In the genomic region with DNA sequence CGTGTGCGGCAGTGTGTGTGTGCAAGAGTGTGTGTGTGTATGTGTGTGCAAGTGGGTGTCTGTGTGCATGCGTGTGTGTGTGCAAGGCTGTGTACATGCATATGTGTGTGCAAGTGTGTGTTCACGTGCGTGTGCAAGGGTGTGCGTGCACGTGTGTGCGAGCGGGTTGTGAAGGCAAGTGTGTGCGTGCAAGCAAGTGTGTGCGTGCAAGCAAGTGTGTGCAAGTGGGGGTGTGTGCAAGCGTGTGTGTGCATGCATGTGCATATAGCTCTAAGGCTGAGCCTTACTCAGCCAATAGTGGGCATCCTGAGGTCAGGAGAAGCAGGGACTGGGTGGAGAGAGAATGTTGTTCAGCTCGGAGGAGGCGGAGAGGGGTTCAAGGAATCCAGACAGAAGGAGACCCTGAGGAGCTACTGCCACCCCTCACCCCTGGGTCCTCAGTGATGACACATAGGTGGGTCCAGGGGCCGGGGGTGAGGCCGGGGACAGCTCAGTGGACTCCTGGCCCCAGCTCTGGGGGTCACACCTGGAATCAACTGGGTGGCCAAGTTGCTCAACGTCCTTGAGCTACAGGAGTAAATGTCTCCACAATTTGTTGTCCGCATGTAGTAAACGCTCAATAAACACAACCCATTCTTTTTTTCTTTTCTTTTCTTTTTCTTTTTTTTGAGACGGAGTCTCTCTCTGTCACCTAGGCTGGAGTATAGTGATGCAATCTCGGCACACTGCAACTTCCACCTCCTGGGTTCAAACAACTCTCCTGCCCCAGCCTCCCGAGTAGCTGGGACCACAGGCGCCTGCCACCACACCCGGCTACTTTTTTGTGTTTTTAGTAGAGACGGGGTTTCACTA, we compare ENCODE assay signal across 12 cellular contexts. TPM values are rescaled to one million over a fixed set of nuclear protein-coding genes. Genes with fewer than 3 reads are reported as not detected.
DNase-seq lines count a peak whose midpoint lies in the region; ATAC-seq and TF ChIP-seq lines count a peak whose summit lies in the region.
"Had no signal": no experiment of that assay in that cellular context is flagged by ENCODE, and none has a peak within 500 bp of the region (broad histone marks: within the 10 kb centered on the region; RNA-seq: fewer than 3 reads in every experiment).

No MANE protein-coding gene starts in this region.

- BruUV-seq in OCI-LY7 (replicated peaks; lab: Mats Ljungman, UMichigan): TSS peak; percentile 42

- peaks cover 20% of the 10 kb centered on the region for H3K27me3 Mint-ChIP-seq in T-helper 2 cell treated with Interferon-gamma antibody and Interleukin-4, amounts not matched to agents 5 μg/mL and 100 μg/mL, for 36 hours (ENCODE audit: low read depth)

- no peaks in the 10 kb centered on the region for H3K9me3 Mint-ChIP-seq in T-helper 2 cell treated with Interferon-gamma antibody and Interleukin-4, amounts not matched to agents 5 μg/mL and 100 μg/mL, for 36 hours

- TF ChIP-seq CTCF in OCI-LY7 (conservative IDR thresholded peaks at IDR 0.05; ENCODE audit: low read length): no peak
- no peak for TF ChIP-seq CTCF in coronary artery (IDR thresholded peaks at IDR 0.05)
- TF ChIP-seq CTCF in omental fat pad (IDR thresholded peaks at IDR 0.05): no peak
- no peak for TF ChIP-seq CTCF in brain microvascular endothelial cell (IDR thresholded peaks at IDR 0.05; ENCODE audit: low read depth, low read length, missing control alignments)

- H4K20me1 ChIP-seq in OCI-LY7 (ENCODE audit: insufficient read depth, low read length): no peaks in the 10 kb centered on the region

- in situ Hi-C loops in brain microvascular endothelial cell (cut with HindIII; ENCODE audit: low pct_ligation_motif_present, low sequenced_read_pairs): no loop called here

- H3K9me2 ChIP-seq in OCI-LY7 (ENCODE audit: insufficient read depth, low read length): no peaks in the 10 kb centered on the region

- H3K27ac ChIP-seq in OCI-LY7 (ENCODE audit: low read depth, low read length, poor library complexity, severe bottlenecking) (no peak overlapping the region), coronary artery (no peak overlapping the region), brain microvascular endothelial cell (no peak overlapping the region)
- H3K27ac ChIP-seq: uterus had no signal

- H3K4me3 ChIP-seq in OCI-LY7 (ENCODE audit: low read depth, low read length, poor library complexity, severe bottlenecking) (no peak overlapping the region), coronary artery (no peak overlapping the region), brain microvascular endothelial cell (ENCODE audit: low read depth, low read length) (no peak overlapping the region)
- H3K4me3 ChIP-seq: uterus had no signal

- intact Hi-C loops in OCI-LY7 (cut with micrococcal nuclease; ENCODE audit: unreplicated experiment): no loop called here

- H3K4me1 Mint-ChIP-seq in T-helper 2 cell treated with Interferon-gamma antibody and Interleukin-4, amounts not matched to agents 5 μg/mL and 100 μg/mL, for 36 hours (ENCODE audit: low read depth): peaks cover 23% of the 10 kb centered on the region

- DNase-seq in T-helper 2 cell treated with Interferon-gamma antibody and Interleukin-4, amounts not matched to agents 5 μg/mL and 100 μg/mL, for 36 hours (ENCODE audit: low spot score): no peak
- DNase-seq in T-helper 2 cell (no peak), OCI-LY7 (ENCODE audit: low spot score) (no peak), coronary artery (ENCODE audit: low spot score) (peak; percentile 40), omental fat pad (ENCODE audit: low spot score) (peak; percentile 9), brain microvascular endothelial cell (no peak), NCI-H2196 (lab: John Stamatoyannopoulos, UW; ENCODE audit: unreplicated experiment) (no peak)
- DNase-seq: ACHN; central memory CD4-positive, alpha-beta T cell; Karpas-422 had no signal

- H3K36me3 Mint-ChIP-seq in T-helper 2 cell treated with Interferon-gamma antibody and Interleukin-4, amounts not matched to agents 5 μg/mL and 100 μg/mL, for 36 hours (ENCODE audit: low read depth): peaks cover 17% of the 10 kb centered on the region

- H3K9me3 ChIP-seq in OCI-LY7 (ENCODE audit: low read length): no peaks in the 10 kb centered on the region
- H3K9me3 ChIP-seq: uterus had no signal

- H3K27me3 ChIP-seq in brain microvascular endothelial cell (replicated peaks): no peaks in the 10 kb centered on the region
- H3K27me3 ChIP-seq: uterus had no signal

- CTCF ChIA-PET in OCI-LY7 (lab: Charles Lee; ENCODE audit: unreplicated experiment): interaction anchor here (0.6 kb wide), 1 partner anchor 13 kb away, joined by 3 read pairs; no protein-coding TSS in a partner anchor

- no peak overlapping the region for H3K4me2 ChIP-seq in OCI-LY7 (ENCODE audit: low read length)

- H3K27ac Mint-ChIP-seq in T-helper 2 cell treated with Interferon-gamma antibody and Interleukin-4, amounts not matched to agents 5 μg/mL and 100 μg/mL, for 36 hours: peak overlapping the region; percentile 66

- H2AFZ ChIP-seq in OCI-LY7 (ENCODE audit: low read length): no peak overlapping the region

- H3K4me3 Mint-ChIP-seq in T-helper 2 cell treated with Interferon-gamma antibody and Interleukin-4, amounts not matched to agents 5 μg/mL and 100 μg/mL, for 36 hours: peak overlapping the region; percentile 82

- ATAC-seq in omental fat pad (ENCODE audit: low FRiP score): no peak
- ATAC-seq in HG03457 (IDR thresholded peaks at IDR 0.05; ENCODE audit: unreplicated experiment): no peak

- H3K36me3 ChIP-seq in OCI-LY7 (ENCODE audit: insufficient read depth, low read length) (peaks cover 36% of the 10 kb centered on the region), brain microvascular endothelial cell (replicated peaks) (no peaks in the 10 kb centered on the region)
- H3K36me3 ChIP-seq: uterus had no signal

- H3K4me1 ChIP-seq in OCI-LY7 (ENCODE audit: insufficient read depth, low read length, poor library complexity, severe bottlenecking): peaks cover 18% of the 10 kb centered on the region

- POLR2A ChIA-PET in OCI-LY7 (lab: Charles Lee): no interaction called here

- no peaks in the 10 kb centered on the region for H3K79me2 ChIP-seq in OCI-LY7 (ENCODE audit: insufficient read depth, low read depth, low read length)

RNA-seq across cellular contexts. Expression of a gene that starts 1.8 kb away (rescaled TPM):
- 0.16 TPM in 1 of 2 replicates, not detected in the other for total RNA-seq in OCI-LY7 (2014; rRNA removed; shearing (Covaris generic))
- total RNA-seq in OCI-LY7 (2022) (0.29 TPM in 1 of 2 replicates, not detected in the other), omental fat pad (1 to 10 TPM in 1 of 4 donors, under 1 TPM in 3; 0.19 to 1.1 (median 0.55) TPM)

RNA-seq across cellular contexts. Expression of a gene that starts 20.5 kb away (rescaled TPM):
- 76.4 and 112 TPM in 2 replicates for total RNA-seq in OCI-LY7 (2014; rRNA removed; shearing (Covaris generic))
- total RNA-seq in OCI-LY7 (2022) (79.1 and 88.7 TPM in 2 replicates), omental fat pad (100 to 1,000 TPM in 3 of 4 donors, 10 to 100 TPM in 1; 57.7 to 252 (median 137) TPM)

RNA-seq across cellular contexts. Expression of a gene that starts 27.2 kb away (rescaled TPM):
- total RNA-seq in OCI-LY7 (2014; rRNA removed; shearing (Covaris generic)): 3.0 and 6.4 TPM in 2 replicates
- total RNA-seq in OCI-LY7 (2022): 9.0 and 11.9 TPM in 2 replicates
- total RNA-seq in omental fat pad: 10 to 100 TPM in 3 of 4 donors, 1 to 10 TPM in 1; 7.0 to 43.3 (median 15.1) TPM

Comparison
In these comparisons a context has a peak if more than half of its experiments do, and no peak if none do; other contexts are left out.
1. DNase-seq: peak in coronary artery (single experiment) and omental fat pad (single experiment); none in T-helper 2 cell treated with Interferon-gamma antibody and Interleukin-4, amounts not matched to agents 5 μg/mL and 100 μg/mL, for 36 hours (single experiment), T-helper 2 cell (0 of 5), OCI-LY7 (single experiment), brain microvascular endothelial cell (single experiment) and NCI-H2196 (single experiment).